Comparison of ENCODE assay signal across 1 cellular context in the genomic region with DNA sequence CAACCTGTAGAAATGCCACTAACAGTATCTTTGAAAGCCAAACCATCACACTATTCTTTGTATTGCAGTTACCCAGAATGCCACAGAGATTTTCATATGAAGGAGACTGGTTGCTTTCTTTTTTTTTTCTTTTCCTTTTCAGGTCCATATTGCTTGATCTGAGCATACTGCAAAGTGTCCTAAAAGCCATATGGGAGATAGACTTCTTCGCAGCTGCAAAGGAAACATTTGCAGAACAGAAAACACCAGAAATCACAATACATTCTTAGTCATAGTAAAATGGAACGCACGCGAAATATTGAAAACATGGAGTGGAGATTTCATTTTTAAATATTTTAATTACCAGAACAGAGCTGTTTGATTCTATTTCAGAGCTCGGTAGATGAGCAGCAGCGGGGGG.
TF ChIP-seq lines count a peak whose summit lies in the region.

No MANE protein-coding gene starts in this region.

TF ChIP-seq in GM23338, 12 proteins besides CTCF, POLR2A, EP300 and RAD21:
- TF ChIP-seq, protein P1, sequence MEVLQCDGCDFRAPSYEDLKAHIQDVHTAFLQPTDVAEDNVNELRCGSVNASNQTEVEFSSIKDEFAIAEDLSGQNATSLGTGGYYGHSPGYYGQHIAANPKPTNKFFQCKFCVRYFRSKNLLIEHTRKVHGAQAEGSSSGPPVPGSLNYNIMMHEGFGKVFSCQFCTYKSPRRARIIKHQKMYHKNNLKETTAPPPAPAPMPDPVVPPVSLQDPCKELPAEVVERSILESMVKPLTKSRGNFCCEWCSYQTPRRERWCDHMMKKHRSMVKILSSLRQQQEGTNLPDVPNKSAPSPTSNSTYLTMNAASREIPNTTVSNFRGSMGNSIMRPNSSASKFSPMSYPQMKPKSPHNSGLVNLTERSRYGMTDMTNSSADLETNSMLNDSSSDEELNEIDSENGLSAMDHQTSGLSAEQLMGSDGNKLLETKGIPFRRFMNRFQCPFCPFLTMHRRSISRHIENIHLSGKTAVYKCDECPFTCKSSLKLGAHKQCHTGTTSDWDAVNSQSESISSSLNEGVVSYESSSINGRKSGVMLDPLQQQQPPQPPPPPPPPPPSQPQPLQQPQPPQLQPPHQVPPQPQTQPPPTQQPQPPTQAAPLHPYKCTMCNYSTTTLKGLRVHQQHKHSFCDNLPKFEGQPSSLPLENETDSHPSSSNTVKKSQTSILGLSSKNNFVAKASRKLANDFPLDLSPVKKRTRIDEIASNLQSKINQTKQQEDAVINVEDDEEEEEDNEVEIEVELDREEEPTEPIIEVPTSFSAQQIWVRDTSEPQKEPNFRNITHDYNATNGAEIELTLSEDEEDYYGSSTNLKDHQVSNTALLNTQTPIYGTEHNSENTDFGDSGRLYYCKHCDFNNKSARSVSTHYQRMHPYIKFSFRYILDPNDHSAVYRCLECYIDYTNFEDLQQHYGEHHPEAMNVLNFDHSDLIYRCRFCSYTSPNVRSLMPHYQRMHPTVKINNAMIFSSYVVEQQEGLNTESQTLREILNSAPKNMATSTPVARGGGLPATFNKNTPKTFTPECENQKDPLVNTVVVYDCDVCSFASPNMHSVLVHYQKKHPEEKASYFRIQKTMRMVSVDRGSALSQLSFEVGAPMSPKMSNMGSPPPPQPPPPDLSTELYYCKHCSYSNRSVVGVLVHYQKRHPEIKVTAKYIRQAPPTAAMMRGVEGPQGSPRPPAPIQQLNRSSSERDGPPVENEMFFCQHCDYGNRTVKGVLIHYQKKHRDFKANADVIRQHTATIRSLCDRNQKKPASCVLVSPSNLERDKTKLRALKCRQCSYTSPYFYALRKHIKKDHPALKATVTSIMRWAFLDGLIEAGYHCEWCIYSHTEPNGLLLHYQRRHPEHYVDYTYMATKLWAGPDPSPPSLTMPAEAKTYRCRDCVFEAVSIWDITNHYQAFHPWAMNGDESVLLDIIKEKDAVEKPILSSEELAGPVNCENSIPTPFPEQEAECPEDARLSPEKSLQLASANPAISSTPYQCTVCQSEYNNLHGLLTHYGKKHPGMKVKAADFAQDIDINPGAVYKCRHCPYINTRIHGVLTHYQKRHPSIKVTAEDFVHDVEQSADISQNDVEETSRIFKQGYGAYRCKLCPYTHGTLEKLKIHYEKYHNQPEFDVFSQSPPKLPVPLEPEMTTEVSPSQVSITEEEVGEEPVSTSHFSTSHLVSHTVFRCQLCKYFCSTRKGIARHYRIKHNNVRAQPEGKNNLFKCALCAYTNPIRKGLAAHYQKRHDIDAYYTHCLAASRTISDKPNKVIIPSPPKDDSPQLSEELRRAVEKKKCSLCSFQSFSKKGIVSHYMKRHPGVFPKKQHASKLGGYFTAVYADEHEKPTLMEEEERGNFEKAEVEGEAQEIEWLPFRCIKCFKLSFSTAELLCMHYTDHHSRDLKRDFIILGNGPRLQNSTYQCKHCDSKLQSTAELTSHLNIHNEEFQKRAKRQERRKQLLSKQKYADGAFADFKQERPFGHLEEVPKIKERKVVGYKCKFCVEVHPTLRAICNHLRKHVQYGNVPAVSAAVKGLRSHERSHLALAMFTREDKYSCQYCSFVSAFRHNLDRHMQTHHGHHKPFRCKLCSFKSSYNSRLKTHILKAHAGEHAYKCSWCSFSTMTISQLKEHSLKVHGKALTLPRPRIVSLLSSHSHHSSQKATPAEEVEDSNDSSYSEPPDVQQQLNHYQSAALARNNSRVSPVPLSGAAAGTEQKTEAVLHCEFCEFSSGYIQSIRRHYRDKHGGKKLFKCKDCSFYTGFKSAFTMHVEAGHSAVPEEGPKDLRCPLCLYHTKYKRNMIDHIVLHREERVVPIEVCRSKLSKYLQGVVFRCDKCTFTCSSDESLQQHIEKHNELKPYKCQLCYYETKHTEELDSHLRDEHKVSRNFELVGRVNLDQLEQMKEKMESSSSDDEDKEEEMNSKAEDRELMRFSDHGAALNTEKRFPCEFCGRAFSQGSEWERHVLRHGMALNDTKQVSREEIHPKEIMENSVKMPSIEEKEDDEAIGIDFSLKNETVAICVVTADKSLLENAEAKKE (CRISPR knock-in tag; IDR thresholded peaks at IDR 0.05): no peak
- TF ChIP-seq, protein P2, sequence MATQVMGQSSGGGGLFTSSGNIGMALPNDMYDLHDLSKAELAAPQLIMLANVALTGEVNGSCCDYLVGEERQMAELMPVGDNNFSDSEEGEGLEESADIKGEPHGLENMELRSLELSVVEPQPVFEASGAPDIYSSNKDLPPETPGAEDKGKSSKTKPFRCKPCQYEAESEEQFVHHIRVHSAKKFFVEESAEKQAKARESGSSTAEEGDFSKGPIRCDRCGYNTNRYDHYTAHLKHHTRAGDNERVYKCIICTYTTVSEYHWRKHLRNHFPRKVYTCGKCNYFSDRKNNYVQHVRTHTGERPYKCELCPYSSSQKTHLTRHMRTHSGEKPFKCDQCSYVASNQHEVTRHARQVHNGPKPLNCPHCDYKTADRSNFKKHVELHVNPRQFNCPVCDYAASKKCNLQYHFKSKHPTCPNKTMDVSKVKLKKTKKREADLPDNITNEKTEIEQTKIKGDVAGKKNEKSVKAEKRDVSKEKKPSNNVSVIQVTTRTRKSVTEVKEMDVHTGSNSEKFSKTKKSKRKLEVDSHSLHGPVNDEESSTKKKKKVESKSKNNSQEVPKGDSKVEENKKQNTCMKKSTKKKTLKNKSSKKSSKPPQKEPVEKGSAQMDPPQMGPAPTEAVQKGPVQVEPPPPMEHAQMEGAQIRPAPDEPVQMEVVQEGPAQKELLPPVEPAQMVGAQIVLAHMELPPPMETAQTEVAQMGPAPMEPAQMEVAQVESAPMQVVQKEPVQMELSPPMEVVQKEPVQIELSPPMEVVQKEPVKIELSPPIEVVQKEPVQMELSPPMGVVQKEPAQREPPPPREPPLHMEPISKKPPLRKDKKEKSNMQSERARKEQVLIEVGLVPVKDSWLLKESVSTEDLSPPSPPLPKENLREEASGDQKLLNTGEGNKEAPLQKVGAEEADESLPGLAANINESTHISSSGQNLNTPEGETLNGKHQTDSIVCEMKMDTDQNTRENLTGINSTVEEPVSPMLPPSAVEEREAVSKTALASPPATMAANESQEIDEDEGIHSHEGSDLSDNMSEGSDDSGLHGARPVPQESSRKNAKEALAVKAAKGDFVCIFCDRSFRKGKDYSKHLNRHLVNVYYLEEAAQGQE (IDR thresholded peaks at IDR 0.05; ENCODE audit: unreplicated experiment): no peak
- TF ChIP-seq CREB1 (CRISPR knock-in tag; IDR thresholded peaks at IDR 0.05; ENCODE audit: low read depth) (no peak), POLR2AphosphoS5 (IDR thresholded peaks at IDR 0.05; ENCODE audit: low read depth) (no peak), NANOG (IDR thresholded peaks at IDR 0.05; ENCODE audit: borderline replicate concordance) (no peak), EZH2phosphoT487 (IDR thresholded peaks at IDR 0.05; ENCODE audit: unreplicated experiment) (no peak)
